In genomic region chr3:66500575-66501482, GRCh38 we compare ENCODE assay signal across 1 cellular context.
TF ChIP-seq lines count a peak whose summit lies in the region.

A gene with protein sequence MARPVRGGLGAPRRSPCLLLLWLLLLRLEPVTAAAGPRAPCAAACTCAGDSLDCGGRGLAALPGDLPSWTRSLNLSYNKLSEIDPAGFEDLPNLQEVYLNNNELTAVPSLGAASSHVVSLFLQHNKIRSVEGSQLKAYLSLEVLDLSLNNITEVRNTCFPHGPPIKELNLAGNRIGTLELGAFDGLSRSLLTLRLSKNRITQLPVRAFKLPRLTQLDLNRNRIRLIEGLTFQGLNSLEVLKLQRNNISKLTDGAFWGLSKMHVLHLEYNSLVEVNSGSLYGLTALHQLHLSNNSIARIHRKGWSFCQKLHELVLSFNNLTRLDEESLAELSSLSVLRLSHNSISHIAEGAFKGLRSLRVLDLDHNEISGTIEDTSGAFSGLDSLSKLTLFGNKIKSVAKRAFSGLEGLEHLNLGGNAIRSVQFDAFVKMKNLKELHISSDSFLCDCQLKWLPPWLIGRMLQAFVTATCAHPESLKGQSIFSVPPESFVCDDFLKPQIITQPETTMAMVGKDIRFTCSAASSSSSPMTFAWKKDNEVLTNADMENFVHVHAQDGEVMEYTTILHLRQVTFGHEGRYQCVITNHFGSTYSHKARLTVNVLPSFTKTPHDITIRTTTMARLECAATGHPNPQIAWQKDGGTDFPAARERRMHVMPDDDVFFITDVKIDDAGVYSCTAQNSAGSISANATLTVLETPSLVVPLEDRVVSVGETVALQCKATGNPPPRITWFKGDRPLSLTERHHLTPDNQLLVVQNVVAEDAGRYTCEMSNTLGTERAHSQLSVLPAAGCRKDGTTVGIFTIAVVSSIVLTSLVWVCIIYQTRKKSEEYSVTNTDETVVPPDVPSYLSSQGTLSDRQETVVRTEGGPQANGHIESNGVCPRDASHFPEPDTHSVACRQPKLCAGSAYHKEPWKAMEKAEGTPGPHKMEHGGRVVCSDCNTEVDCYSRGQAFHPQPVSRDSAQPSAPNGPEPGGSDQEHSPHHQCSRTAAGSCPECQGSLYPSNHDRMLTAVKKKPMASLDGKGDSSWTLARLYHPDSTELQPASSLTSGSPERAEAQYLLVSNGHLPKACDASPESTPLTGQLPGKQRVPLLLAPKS (minus strand): TSS chr3:66501022. CDS start chr3:66500407, 615 bp downstream.

TF ChIP-seq in WTC11, 78 proteins besides CTCF, POLR2A, EP300 and RAD21 (continued from another document and continues in another):
- peak; percentile 44; the same call in 1 of the 2 replicates for TF ChIP-seq HMGXB4 (CRISPR knock-in tag; IDR thresholded peaks at IDR 0.05)
- TF ChIP-seq IRF2 (CRISPR knock-in tag; IDR thresholded peaks at IDR 0.05; ENCODE audit: borderline replicate concordance, low read depth) = no peak
- peak; percentile 60; the same call in 1 of the 2 replicates for TF ChIP-seq ZNF138 (CRISPR knock-in tag; conservative IDR thresholded peaks at IDR 0.05)
- no peak for TF ChIP-seq PRRX2 (CRISPR knock-in tag; IDR thresholded peaks at IDR 0.05)
- TF ChIP-seq, protein P1, sequence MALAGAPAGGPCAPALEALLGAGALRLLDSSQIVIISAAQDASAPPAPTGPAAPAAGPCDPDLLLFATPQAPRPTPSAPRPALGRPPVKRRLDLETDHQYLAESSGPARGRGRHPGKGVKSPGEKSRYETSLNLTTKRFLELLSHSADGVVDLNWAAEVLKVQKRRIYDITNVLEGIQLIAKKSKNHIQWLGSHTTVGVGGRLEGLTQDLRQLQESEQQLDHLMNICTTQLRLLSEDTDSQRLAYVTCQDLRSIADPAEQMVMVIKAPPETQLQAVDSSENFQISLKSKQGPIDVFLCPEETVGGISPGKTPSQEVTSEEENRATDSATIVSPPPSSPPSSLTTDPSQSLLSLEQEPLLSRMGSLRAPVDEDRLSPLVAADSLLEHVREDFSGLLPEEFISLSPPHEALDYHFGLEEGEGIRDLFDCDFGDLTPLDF (CRISPR knock-in tag; IDR thresholded peaks at IDR 0.05) = no peak
- TF ChIP-seq, protein P2, sequence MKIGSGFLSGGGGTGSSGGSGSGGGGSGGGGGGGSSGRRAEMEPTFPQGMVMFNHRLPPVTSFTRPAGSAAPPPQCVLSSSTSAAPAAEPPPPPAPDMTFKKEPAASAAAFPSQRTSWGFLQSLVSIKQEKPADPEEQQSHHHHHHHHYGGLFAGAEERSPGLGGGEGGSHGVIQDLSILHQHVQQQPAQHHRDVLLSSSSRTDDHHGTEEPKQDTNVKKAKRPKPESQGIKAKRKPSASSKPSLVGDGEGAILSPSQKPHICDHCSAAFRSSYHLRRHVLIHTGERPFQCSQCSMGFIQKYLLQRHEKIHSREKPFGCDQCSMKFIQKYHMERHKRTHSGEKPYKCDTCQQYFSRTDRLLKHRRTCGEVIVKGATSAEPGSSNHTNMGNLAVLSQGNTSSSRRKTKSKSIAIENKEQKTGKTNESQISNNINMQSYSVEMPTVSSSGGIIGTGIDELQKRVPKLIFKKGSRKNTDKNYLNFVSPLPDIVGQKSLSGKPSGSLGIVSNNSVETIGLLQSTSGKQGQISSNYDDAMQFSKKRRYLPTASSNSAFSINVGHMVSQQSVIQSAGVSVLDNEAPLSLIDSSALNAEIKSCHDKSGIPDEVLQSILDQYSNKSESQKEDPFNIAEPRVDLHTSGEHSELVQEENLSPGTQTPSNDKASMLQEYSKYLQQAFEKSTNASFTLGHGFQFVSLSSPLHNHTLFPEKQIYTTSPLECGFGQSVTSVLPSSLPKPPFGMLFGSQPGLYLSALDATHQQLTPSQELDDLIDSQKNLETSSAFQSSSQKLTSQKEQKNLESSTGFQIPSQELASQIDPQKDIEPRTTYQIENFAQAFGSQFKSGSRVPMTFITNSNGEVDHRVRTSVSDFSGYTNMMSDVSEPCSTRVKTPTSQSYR (CRISPR knock-in tag; IDR thresholded peaks at IDR 0.05) = 0 out of 2 replicates have a peak, but pooled peaks have one; percentile 52
- TF ChIP-seq ZNF121 (CRISPR knock-in tag; IDR thresholded peaks at IDR 0.05) = no peak
- TF ChIP-seq ZNF317 (CRISPR knock-in tag; IDR thresholded peaks at IDR 0.05; ENCODE audit: borderline replicate concordance, low read depth) = no peak
- no peak for TF ChIP-seq KAT7 (CRISPR knock-in tag; IDR thresholded peaks at IDR 0.05; ENCODE audit: borderline replicate concordance)
- no peak for TF ChIP-seq ZNF671 (CRISPR knock-in tag; IDR thresholded peaks at IDR 0.05)
- TF ChIP-seq GABPB1 (CRISPR knock-in tag; IDR thresholded peaks at IDR 0.05) = no peak; the same call in 1 of the 2 replicates
- TF ChIP-seq, protein P3, sequence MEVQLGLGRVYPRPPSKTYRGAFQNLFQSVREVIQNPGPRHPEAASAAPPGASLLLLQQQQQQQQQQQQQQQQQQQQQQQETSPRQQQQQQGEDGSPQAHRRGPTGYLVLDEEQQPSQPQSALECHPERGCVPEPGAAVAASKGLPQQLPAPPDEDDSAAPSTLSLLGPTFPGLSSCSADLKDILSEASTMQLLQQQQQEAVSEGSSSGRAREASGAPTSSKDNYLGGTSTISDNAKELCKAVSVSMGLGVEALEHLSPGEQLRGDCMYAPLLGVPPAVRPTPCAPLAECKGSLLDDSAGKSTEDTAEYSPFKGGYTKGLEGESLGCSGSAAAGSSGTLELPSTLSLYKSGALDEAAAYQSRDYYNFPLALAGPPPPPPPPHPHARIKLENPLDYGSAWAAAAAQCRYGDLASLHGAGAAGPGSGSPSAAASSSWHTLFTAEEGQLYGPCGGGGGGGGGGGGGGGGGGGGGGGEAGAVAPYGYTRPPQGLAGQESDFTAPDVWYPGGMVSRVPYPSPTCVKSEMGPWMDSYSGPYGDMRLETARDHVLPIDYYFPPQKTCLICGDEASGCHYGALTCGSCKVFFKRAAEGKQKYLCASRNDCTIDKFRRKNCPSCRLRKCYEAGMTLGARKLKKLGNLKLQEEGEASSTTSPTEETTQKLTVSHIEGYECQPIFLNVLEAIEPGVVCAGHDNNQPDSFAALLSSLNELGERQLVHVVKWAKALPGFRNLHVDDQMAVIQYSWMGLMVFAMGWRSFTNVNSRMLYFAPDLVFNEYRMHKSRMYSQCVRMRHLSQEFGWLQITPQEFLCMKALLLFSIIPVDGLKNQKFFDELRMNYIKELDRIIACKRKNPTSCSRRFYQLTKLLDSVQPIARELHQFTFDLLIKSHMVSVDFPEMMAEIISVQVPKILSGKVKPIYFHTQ (CRISPR knock-in tag; IDR thresholded peaks at IDR 0.05) = no peak
- TF ChIP-seq ATF1 (CRISPR knock-in tag; IDR thresholded peaks at IDR 0.05) = peak; percentile 63; the same call in 1 of the 2 replicates
- no peak for TF ChIP-seq ETV6 (CRISPR knock-in tag; IDR thresholded peaks at IDR 0.05)
- TF ChIP-seq, protein P4, sequence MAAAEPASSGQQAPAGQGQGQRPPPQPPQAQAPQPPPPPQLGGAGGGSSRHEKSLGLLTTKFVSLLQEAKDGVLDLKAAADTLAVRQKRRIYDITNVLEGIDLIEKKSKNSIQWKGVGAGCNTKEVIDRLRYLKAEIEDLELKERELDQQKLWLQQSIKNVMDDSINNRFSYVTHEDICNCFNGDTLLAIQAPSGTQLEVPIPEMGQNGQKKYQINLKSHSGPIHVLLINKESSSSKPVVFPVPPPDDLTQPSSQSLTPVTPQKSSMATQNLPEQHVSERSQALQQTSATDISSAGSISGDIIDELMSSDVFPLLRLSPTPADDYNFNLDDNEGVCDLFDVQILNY (CRISPR knock-in tag; IDR thresholded peaks at IDR 0.05) = no peak
- no peak; the same call in 1 of the 2 replicates for TF ChIP-seq TEAD1 (CRISPR knock-in tag; IDR thresholded peaks at IDR 0.05)
- TF ChIP-seq ATF6 (CRISPR knock-in tag; IDR thresholded peaks at IDR 0.05) = no peak
- TF ChIP-seq, protein P5, sequence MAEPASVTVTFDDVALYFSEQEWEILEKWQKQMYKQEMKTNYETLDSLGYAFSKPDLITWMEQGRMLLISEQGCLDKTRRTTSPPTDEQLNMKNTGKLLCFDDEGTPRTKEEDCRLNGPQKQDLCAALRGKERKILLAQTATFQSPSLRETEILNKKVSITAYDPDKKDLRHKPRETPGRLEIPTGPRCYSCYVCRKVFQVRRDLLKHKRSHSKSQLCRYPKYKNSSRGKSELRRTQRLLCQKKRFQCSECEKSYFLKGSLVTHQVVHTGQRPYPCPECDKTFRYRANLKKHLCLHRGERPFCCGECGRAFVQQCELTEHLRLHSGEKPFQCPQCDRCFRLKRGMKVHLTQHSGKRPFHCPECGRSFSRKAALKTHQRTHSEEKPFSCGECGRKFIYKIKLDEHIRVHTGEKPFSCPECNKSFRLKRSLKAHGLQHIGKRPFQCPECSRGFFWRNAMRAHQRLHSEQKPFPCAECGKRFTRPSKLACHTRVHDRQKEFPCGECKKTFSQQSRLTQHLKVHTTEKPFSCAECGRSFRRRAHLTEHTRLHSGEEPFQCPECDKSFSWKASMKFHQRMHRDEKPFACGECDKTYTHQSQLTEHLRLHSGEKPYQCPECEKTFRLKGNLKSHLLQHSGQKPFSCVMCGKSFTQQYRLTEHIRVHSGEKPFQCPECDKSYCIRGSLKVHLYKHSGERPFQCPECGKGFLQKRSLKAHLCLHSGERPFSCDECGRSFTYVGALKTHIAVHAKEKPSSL (CRISPR knock-in tag; conservative IDR thresholded peaks at IDR 0.05) = no peak
- TF ChIP-seq RELA (CRISPR knock-in tag; IDR thresholded peaks at IDR 0.05; ENCODE audit: borderline replicate concordance) = no peak
- no peak for TF ChIP-seq ZNF423 (CRISPR knock-in tag; IDR thresholded peaks at IDR 0.05)
- no peak for TF ChIP-seq MXD4 (CRISPR knock-in tag; IDR thresholded peaks at IDR 0.05; ENCODE audit: borderline replicate concordance)
- peak; percentile 32; the same call in 1 of the 2 replicates for TF ChIP-seq JUN (CRISPR knock-in tag; IDR thresholded peaks at IDR 0.05)
- TF ChIP-seq ZNF219 (CRISPR knock-in tag; IDR thresholded peaks at IDR 0.05; ENCODE audit: borderline replicate concordance) = no peak
- TF ChIP-seq, protein P6, sequence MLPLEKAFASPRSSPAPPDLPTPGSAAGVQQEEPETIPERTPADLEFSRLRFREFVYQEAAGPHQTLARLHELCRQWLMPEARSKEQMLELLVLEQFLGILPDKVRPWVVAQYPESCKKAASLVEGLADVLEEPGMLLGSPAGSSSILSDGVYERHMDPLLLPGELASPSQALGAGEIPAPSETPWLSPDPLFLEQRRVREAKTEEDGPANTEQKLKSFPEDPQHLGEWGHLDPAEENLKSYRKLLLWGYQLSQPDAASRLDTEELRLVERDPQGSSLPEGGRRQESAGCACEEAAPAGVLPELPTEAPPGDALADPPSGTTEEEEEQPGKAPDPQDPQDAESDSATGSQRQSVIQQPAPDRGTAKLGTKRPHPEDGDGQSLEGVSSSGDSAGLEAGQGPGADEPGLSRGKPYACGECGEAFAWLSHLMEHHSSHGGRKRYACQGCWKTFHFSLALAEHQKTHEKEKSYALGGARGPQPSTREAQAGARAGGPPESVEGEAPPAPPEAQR (CRISPR knock-in tag; IDR thresholded peaks at IDR 0.05) = no peak
- TF ChIP-seq FOXP4 (CRISPR knock-in tag; IDR thresholded peaks at IDR 0.05) = peak; percentile 49
- TF ChIP-seq, protein P7, sequence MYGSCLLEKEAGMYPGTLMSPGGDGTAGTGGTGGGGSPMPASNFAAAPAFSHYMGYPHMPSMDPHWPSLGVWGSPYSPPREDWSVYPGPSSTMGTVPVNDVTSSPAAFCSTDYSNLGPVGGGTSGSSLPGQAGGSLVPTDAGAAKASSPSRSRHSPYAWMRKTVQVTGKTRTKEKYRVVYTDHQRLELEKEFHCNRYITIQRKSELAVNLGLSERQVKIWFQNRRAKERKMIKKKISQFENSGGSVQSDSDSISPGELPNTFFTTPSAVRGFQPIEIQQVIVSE (CRISPR knock-in tag; IDR thresholded peaks at IDR 0.05; ENCODE audit: borderline replicate concordance) = no peak
- peak; percentile 74; the same call in 1 of the 2 replicates for TF ChIP-seq MAX (CRISPR knock-in tag; IDR thresholded peaks at IDR 0.05)
